In the genomic region with DNA sequence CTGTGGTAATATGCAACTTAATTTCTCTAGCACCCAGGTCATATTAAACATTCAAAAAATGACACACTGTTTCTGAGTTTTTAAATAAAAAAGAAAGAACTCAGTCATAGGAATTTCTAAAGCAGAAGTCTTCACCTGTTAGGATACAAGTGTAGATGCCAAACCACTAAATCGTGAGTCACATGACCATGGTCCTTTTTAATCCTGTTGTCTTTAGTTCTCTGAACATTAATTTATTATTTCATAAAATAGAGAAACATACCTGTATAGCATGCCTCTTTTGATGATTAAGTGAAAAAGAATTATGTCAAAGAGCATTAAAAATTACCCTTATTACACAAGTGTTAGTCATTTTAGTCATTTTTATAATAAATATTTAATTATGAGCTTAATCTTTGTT, we compare ENCODE assay signal across 20 cellular contexts.
"Had no signal": no experiment of that assay in that cellular context is flagged by ENCODE, and none has a peak within 500 bp of the region (broad histone marks: within the 10 kb centered on the region; RNA-seq: fewer than 3 reads in every experiment).

No MANE protein-coding gene starts in this region.

- H3K4me3 ChIP-seq: colonic mucosa, hepatocyte, mucosa of descending colon, right atrium auricular region, sigmoid colon, suprapubic skin, thyroid gland had no signal

- H3K79me2 ChIP-seq: hepatocyte had no signal

- H3K4me2 ChIP-seq: hepatocyte had no signal

- H3K27me3 ChIP-seq: colonic mucosa, hepatocyte, right atrium auricular region, sigmoid colon, suprapubic skin, thyroid gland had no signal

- H3K27ac ChIP-seq: colonic mucosa, hepatocyte, right atrium auricular region, sigmoid colon, suprapubic skin, thyroid gland had no signal

- H3K9me3 ChIP-seq: colonic mucosa, mucosa of descending colon, right atrium auricular region, sigmoid colon, suprapubic skin, thyroid gland had no signal

- H3K36me3 ChIP-seq: colonic mucosa, right atrium auricular region, sigmoid colon, suprapubic skin, thyroid gland had no signal

- DNase-seq: colonic mucosa; dermis blood vessel endothelial cell; endodermal cell; erythroblast; foreskin melanocyte; head of caudate nucleus; kidney glomerular epithelial cell; mucosa of descending colon; natural killer cell; posterior cingulate gyrus; sigmoid colon; stimulated activated CD4-positive, alpha-beta T cell treated with anti-CD3 and anti-CD28 coated beads, Interleukin-4, amount 100 ng/mL, for 1 hour; stimulated activated CD8-positive, alpha-beta memory T cell treated with anti-CD3 and anti-CD28 coated beads, Interleukin-4, amount 100 ng/mL, for 48 hours; stimulated activated naive CD8-positive, alpha-beta T cell treated with anti-CD3 and anti-CD28 coated beads, Interleukin-15, Interleukin-2, amounts not matched to agents 100 U/mL and 50 U/mL, for 24 hours; thyroid gland had no signal

- ATAC-seq: left lobe of liver; mucosa of descending colon; natural killer cell; stimulated activated effector memory CD8-positive, alpha-beta T cell treated with anti-CD3 and anti-CD28 coated beads, Interleukin-12 subunit alpha, Interleukin-12 subunit beta, amount 100 ng/mL, for 72 hours; stimulated activated naive CD8-positive, alpha-beta T cell treated with anti-CD3 and anti-CD28 coated beads, Interleukin-15, Interleukin-2, amounts not matched to agents 100 U/mL and 50 U/mL, for 24 hours had no signal

- H3K4me1 ChIP-seq: colonic mucosa, right atrium auricular region, sigmoid colon, suprapubic skin, thyroid gland had no signal

- H2AFZ ChIP-seq: hepatocyte had no signal
